In genomic region chr3:37456270-37456708, GRCh38 we compare ENCODE assay signal across 1 cellular context.
TF ChIP-seq lines count a peak whose summit lies in the region.

No MANE protein-coding gene starts in this region.

TF ChIP-seq in H1, 55 proteins besides CTCF, POLR2A, EP300 and RAD21:
- TF ChIP-seq ASH2L (IDR thresholded peaks at IDR 0.05; ENCODE audit: low read length) = no peak
- TF ChIP-seq TEAD4 (IDR thresholded peaks at IDR 0.05; ENCODE audit: low read depth, low read length) = no peak
- no peak for TF ChIP-seq KDM5A (IDR thresholded peaks at IDR 0.05; ENCODE audit: low read length)
- TF ChIP-seq TAF1 (IDR thresholded peaks at IDR 0.05; ENCODE audit: low read depth, low read length) = no peak
- no peak for TF ChIP-seq USF2 (IDR thresholded peaks at IDR 0.05; ENCODE audit: low read length)
- TF ChIP-seq ZNF274 (IDR thresholded peaks at IDR 0.05; ENCODE audit: borderline replicate concordance, extremely low read depth, low read length) = no peak
- no peak for TF ChIP-seq EZH2 (IDR thresholded peaks at IDR 0.05; ENCODE audit: low read depth, low read length, severe bottlenecking)
- no peak for TF ChIP-seq KDM4A (IDR thresholded peaks at IDR 0.05; ENCODE audit: low read depth, low read length, severe bottlenecking)
- TF ChIP-seq SP4 (IDR thresholded peaks at IDR 0.05; ENCODE audit: low read length) = no peak
- TF ChIP-seq MAFK (IDR thresholded peaks at IDR 0.05; ENCODE audit: low read depth, low read length) = no peak
- no peak for TF ChIP-seq SIX5 (IDR thresholded peaks at IDR 0.05; ENCODE audit: low read depth, low read length)
- TF ChIP-seq CHD1 (IDR thresholded peaks at IDR 0.05; ENCODE audit: low read depth, low read length) = no peak
- TF ChIP-seq FOSL1 (IDR thresholded peaks at IDR 0.05; ENCODE audit: insufficient read depth, low read depth, low read length) = no peak
- TF ChIP-seq CEBPB (IDR thresholded peaks at IDR 0.05; ENCODE audit: low read depth, low read length) = no peak
- TF ChIP-seq JUN (IDR thresholded peaks at IDR 0.05; ENCODE audit: low read depth, low read length) = no peak
- no peak for TF ChIP-seq GTF2F1 (IDR thresholded peaks at IDR 0.05; ENCODE audit: borderline replicate concordance, low read depth, low read length)
- no peak for TF ChIP-seq JUND (IDR thresholded peaks at IDR 0.05; ENCODE audit: low read length)
- TF ChIP-seq RFX5 (IDR thresholded peaks at IDR 0.05; ENCODE audit: borderline replicate concordance, low read depth, low read length) = no peak
- no peak for TF ChIP-seq POU5F1 (IDR thresholded peaks at IDR 0.05; ENCODE audit: low read depth, low read length)
